8 cellular contexts compared by ENCODE assay signal in genomic region chr6:27472182-27472616, GRCh38. TPM values are rescaled to one million over a fixed set of nuclear protein-coding genes. Genes with fewer than 3 reads are reported as not detected.
DNase-seq lines count a peak whose midpoint lies in the region; ATAC-seq, FAIRE-seq and TF ChIP-seq lines count a peak whose summit lies in the region.

No MANE protein-coding gene starts in this region.

- H3K27me3 ChIP-seq in lung (ENCODE audit: control insufficient read depth, insufficient read depth), result no peaks in the 10 kb centered on the region

- no peak for TF ChIP-seq EP300 in A549 (IDR thresholded peaks at IDR 0.05)

- POLR2A ChIA-PET in A549 (lab: Yijun Ruan, JAX), result interaction anchor here (1.1 to 1.6 kb wide), 3 partner anchors 26 to 421 kb away, joined by 4 to 14 read pairs (median 5); partner anchors contain the start of gene ZNF391

- TF ChIP-seq CTCF in A549 (IDR thresholded peaks at IDR 0.05) (no peak), lung (IDR thresholded peaks at IDR 0.05; ENCODE audit: control extremely low read depth, extremely low read depth) (no peak)

- peak overlapping the region; percentile 70 for H3K4me2 ChIP-seq in A549

- H3K4me3 ChIP-seq in A549 (peak overlapping the region; percentile 73), lung (peak overlapping the region; percentile 53)

- WGBS in A549 (ENCODE audit: missing lambda C conversion rate), result 4% methylated on average over 12 of the region's 13 CpGs
- 2 to 3% methylated on average over 13 of the region's 13 CpGs for WGBS in lung, 2 donors

- DNase-seq in A549 (ENCODE audit: low read depth in 1 of 2, low spot score in 1 of 2) (peak; percentile 33 to 82), NCI-H2227 treated with DMSO at 0.1 percent for 48 hours (lab: John Stamatoyannopoulos, UW) (peak; percentile 80), dermis blood vessel endothelial cell (peak; percentile 80), lung (ENCODE audit: low spot score) (peak; percentile 56)
- DNase-seq in stimulated activated CD4-positive, alpha-beta T cell treated with anti-CD3 and anti-CD28 coated beads, TNF-alpha, amount 100 ng/mL, for 48 hours (ENCODE audit: low read depth in 3 of 3), result peak; percentile 37 to 48 (median 38)

- H3K27ac ChIP-seq in A549 (peak overlapping the region; percentile 87 to 94), lung (ENCODE audit: low read depth in 1 of 2, low read length in 1 of 2) (peak overlapping the region; percentile 80)

- TF ChIP-seq POLR2A in A549 (IDR thresholded peaks at IDR 0.05; ENCODE audit: low read length), result no peak

- CTCF ChIA-PET in A549 (lab: Yijun Ruan, JAX), result no interaction called here

- no peak for TF ChIP-seq RAD21 in A549 (conservative IDR thresholded peaks at IDR 0.05 in 1 of 2, IDR thresholded peaks at IDR 0.05 in 1 of 2)

- no peak for FAIRE-seq in A549 (lab: Jason Lieb, UNC)

- ATAC-seq in A549, result peak; percentile 73 to 90
- peak; percentile 32 for ATAC-seq in GM18508 (IDR thresholded peaks at IDR 0.05; ENCODE audit: insufficient read depth, unreplicated experiment)
- peak; percentile 36 for ATAC-seq in HG03045 (IDR thresholded peaks at IDR 0.05; ENCODE audit: unreplicated experiment)
- peak; percentile 39 to 40 for ATAC-seq in activated CD4-positive, CD25-positive, alpha-beta regulatory T cell treated with anti-CD3 and anti-CD28 coated beads, Interleukin-2, amount 50 U/mL, for 24 hours
- peak; percentile 2 for ATAC-seq in lung (ENCODE audit: insufficient read depth, low FRiP score)

- H3K9me3 ChIP-seq in A549, result peaks cover 9% of the 10 kb centered on the region; the same call in 2 of the 3 replicates
- H3K9me3 ChIP-seq in lung (ENCODE audit: control insufficient read depth in 2 of 2, insufficient read depth in 1 of 2, low read length in 1 of 2), result no peaks in the 10 kb centered on the region

- H3K4me1 ChIP-seq in A549, result 0 out of 3 replicates have a peak, but pooled peaks cover 4% of the 10 kb centered on the region
- peaks cover 0 to 2% of the 10 kb centered on the region in 2 donors for H3K4me1 ChIP-seq in lung (ENCODE audit: control insufficient read depth in 2 of 2, insufficient read depth in 2 of 2, low read length in 2 of 2)

- H3K36me3 ChIP-seq in lung (ENCODE audit: control insufficient read depth in 2 of 2, insufficient read depth in 2 of 2, low read length in 2 of 2), result peaks cover 3 to 4% of the 10 kb centered on the region in 2 donors

TF ChIP-seq in A549, 52 proteins besides CTCF, POLR2A, EP300 and RAD21:
- TF ChIP-seq ESRRA (IDR thresholded peaks at IDR 0.05; ENCODE audit: borderline replicate concordance, low read length) (no peak), HOXA7 (CRISPR knock-in tag; IDR thresholded peaks at IDR 0.05) (no peak)
TF ChIP-seq in A549: peak in this region for 0.

RNA-seq across cellular contexts. Expression of gene ZNF184, which starts 0.7 kb away (rescaled TPM):
- polyA plus RNA-seq in A549 (2011; rRNA removed), result 4.1 and 4.9 TPM in 2 replicates
- polyA plus RNA-seq in A549 (2012; cell fraction: cytosol; rRNA removed), result 0.62 and 0.63 TPM in 2 replicates
- polyA plus RNA-seq in A549 (2012; cell fraction: nucleus; rRNA removed), result 0.36 and 0.48 TPM in 2 replicates
- 2.4 to 2.5 TPM (median 2.5 TPM) in 3 replicates for polyA plus RNA-seq in A549 (2017; fragmentation: RNase III; extraction: RNeasy Plus Mini Kit Qiagen cat#74134 plus additional on column Dnase treatment)
- polyA minus RNA-seq in A549 (2011; rRNA and poly(A)+ RNA removed), result 2.7 and 3.2 TPM in 2 replicates
- total RNA-seq in dermis blood vessel endothelial cell, result 6.4 and 7.5 TPM in 2 replicates
- total RNA-seq in lung, result 10 to 100 TPM in 1 of 2 donors, 1 to 10 TPM in 1; 5.0 to 11.9 TPM
- 1 to 10 TPM; 1.4 to 2.3 TPM for polyA plus RNA-seq in lung

Comparison
In these comparisons a context has a peak if more than half of its experiments do, and no peak if none do; other contexts are left out.
1. Peak in every context shown above with its lines: DNase-seq, ATAC-seq, H3K4me3 ChIP-seq and H3K27ac ChIP-seq.
2. ATAC-seq: peak in every context shown above with its lines; median percentile 82 in A549; 40 in activated CD4-positive, CD25-positive, alpha-beta regulatory T cell treated with anti-CD3 and anti-CD28 coated beads, Interleukin-2, amount 50 U/mL, for 24 hours; 36 in HG03045; 32 in GM18508; 2 in lung.